In genomic region chr5:141507387-141508091, GRCh38 we compare ENCODE assay signal across 8 cellular contexts. TPM values are rescaled to one million over a fixed set of nuclear protein-coding genes. Genes with fewer than 3 reads are reported as not detected.
DNase-seq lines count a peak whose midpoint lies in the region; ATAC-seq, FAIRE-seq and TF ChIP-seq lines count a peak whose summit lies in the region.

No MANE protein-coding gene starts in this region.

- no peaks in the 10 kb centered on the region for H3K27me3 Mint-ChIP-seq in type B pancreatic cell

- peaks cover 14% of the 10 kb centered on the region for H3K36me3 Mint-ChIP-seq in type B pancreatic cell

- FAIRE-seq in GM12891 (lab: Jason Lieb, UNC): peak; percentile 92

- TF ChIP-seq POLR2A in GM12891 (IDR thresholded peaks at IDR 0.05; ENCODE audit: low read depth, low read length) (no peak), Raji (IDR thresholded peaks at IDR 0.05; ENCODE audit: insufficient read depth, low read depth, low read length) (0 out of 2 replicates have a peak, but pooled peaks have one; percentile 21)

- no peak for TF ChIP-seq CTCF in type B pancreatic cell (conservative IDR thresholded peaks at IDR 0.05)

- no peaks in the 10 kb centered on the region for H3K9me3 ChIP-seq in right cardiac atrium (ENCODE audit: control insufficient read depth, low read length)
- no peaks in the 10 kb centered on the region for H3K9me3 ChIP-seq in effector memory CD4-positive, alpha-beta T cell (ENCODE audit: control insufficient read depth, low read length)

- H3K4me1 ChIP-seq in right cardiac atrium (ENCODE audit: control insufficient read depth, insufficient read depth, low read length): peaks cover 9% of the 10 kb centered on the region
- peaks cover 5% of the 10 kb centered on the region for H3K4me1 ChIP-seq in effector memory CD4-positive, alpha-beta T cell (ENCODE audit: control insufficient read depth, insufficient read depth, low read length, poor library complexity, severe bottlenecking)

- peak overlapping the region; percentile 72 for H3K4me3 Mint-ChIP-seq in type B pancreatic cell

- no peak overlapping the region for H3K4me3 ChIP-seq in right cardiac atrium (ENCODE audit: low read length)
- no peak overlapping the region for H3K4me3 ChIP-seq in effector memory CD4-positive, alpha-beta T cell (ENCODE audit: insufficient read depth, low read depth, low read length, poor library complexity, severe bottlenecking)

- H3K27ac ChIP-seq in right cardiac atrium (ENCODE audit: low read length): peak overlapping the region; percentile 66
- H3K27ac ChIP-seq in effector memory CD4-positive, alpha-beta T cell (ENCODE audit: insufficient read depth, low read length, poor library complexity, severe bottlenecking): no peak overlapping the region

- no peaks in the 10 kb centered on the region for H3K27me3 ChIP-seq in right cardiac atrium (ENCODE audit: control insufficient read depth, insufficient read depth)
- H3K27me3 ChIP-seq in effector memory CD4-positive, alpha-beta T cell (replicated peaks; ENCODE audit: control insufficient read depth, insufficient read depth, low read length, poor library complexity, severe bottlenecking): no peaks in the 10 kb centered on the region

- intact Hi-C loops in right cardiac atrium (cut with DNase I): no loop called here

- no peaks in the 10 kb centered on the region for H3K36me3 ChIP-seq in effector memory CD4-positive, alpha-beta T cell (ENCODE audit: control insufficient read depth, insufficient read depth, low read length)

- H3K9me3 Mint-ChIP-seq in type B pancreatic cell: no peaks in the 10 kb centered on the region

- peak overlapping the region; percentile 57 for H3K27ac Mint-ChIP-seq in type B pancreatic cell

- peak; percentile 37 for ATAC-seq in HG02678 (IDR thresholded peaks at IDR 0.05; ENCODE audit: unreplicated experiment)
- ATAC-seq in right cardiac atrium: peak; percentile 41 to 49

- H3K4me1 Mint-ChIP-seq in type B pancreatic cell (ENCODE audit: unreplicated experiment): peaks cover 42% of the 10 kb centered on the region

- 48% methylated on average over 11 of the region's 11 CpGs for WGBS in right cardiac atrium

- DNase-seq in GM12891 (ENCODE audit: insufficient read length, low spot score) (no peak), right cardiac atrium (peak; percentile 69 to 80 (median 77)), type B pancreatic cell (ENCODE audit: extremely low spot score, unreplicated experiment) (no peak), COLO829 (ENCODE audit: low spot score) (no peak), NCI-H510A treated with DMSO at 0.1 percent for 48 hours (lab: John Stamatoyannopoulos, UW) (no peak)
- DNase-seq in effector memory CD4-positive, alpha-beta T cell: no peak

TF ChIP-seq in GM12891, 5 proteins besides CTCF, POLR2A, EP300 and RAD21:
- TF ChIP-seq POU2F2 (IDR thresholded peaks at IDR 0.05; ENCODE audit: low read depth, low read length) (no peak; the same call in 1 of the 2 replicates), TAF1 (IDR thresholded peaks at IDR 0.05; ENCODE audit: low read depth, low read length) (no peak), PAX5 (IDR thresholded peaks at IDR 0.05; ENCODE audit: insufficient read depth, low read length, severe bottlenecking) (no peak), POLR2AphosphoS5 (IDR thresholded peaks at IDR 0.05; ENCODE audit: low read depth, low read length) (no peak), SPI1 (IDR thresholded peaks at IDR 0.05; ENCODE audit: low read depth, low read length) (peak; percentile 34; the same call in 1 of the 2 replicates)
TF ChIP-seq in GM12891: peak in this region for 1.

RNA-seq across cellular contexts. Expression of gene PCDHGC5, which starts 18.7 kb away (rescaled TPM):
- 0.05 TPM for polyA plus RNA-seq in GM12891 (2012; ENCODE audit: low read depth, missing spikeins)
- 1 to 10 TPM; 1.4 to 2.3 (median 1.9) TPM for total RNA-seq in right cardiac atrium
- 1.4 TPM for polyA plus RNA-seq in right cardiac atrium
- total RNA-seq in type B pancreatic cell (ENCODE audit: low replicate concordance): 0.45 and 1.9 TPM in 2 replicates

RNA-seq across cellular contexts. Expression of gene PCDHGC4, which starts 22.7 kb away (rescaled TPM):
- 0.14 TPM for polyA plus RNA-seq in GM12891 (2012; ENCODE audit: low read depth, missing spikeins)
- total RNA-seq in right cardiac atrium: 1 to 10 TPM; 1.4 to 2.3 (median 1.8) TPM
- 1.3 TPM for polyA plus RNA-seq in right cardiac atrium
- 0.38 and 4.0 TPM in 2 replicates for total RNA-seq in type B pancreatic cell (ENCODE audit: low replicate concordance)

RNA-seq across cellular contexts. Expression of gene PCDHGC3, which starts 31.8 kb away (rescaled TPM):
- polyA plus RNA-seq in GM12891 (2012; ENCODE audit: low read depth, missing spikeins): 8.0 TPM
- total RNA-seq in right cardiac atrium (10 to 100 TPM; 19.6 to 42.5 (median 33.5) TPM), type B pancreatic cell (ENCODE audit: low replicate concordance) (11.0 and 60.3 TPM in 2 replicates)
- 35.5 TPM for polyA plus RNA-seq in right cardiac atrium

Comparison
In these comparisons a context has a peak if more than half of its experiments do, and no peak if none do; other contexts are left out.
1. DNase-seq: peak in right cardiac atrium (3 of 3); none in GM12891 (single experiment), type B pancreatic cell (single experiment), COLO829 (single experiment), effector memory CD4-positive, alpha-beta T cell (0 of 3) and NCI-H510A treated with DMSO at 0.1 percent for 48 hours (single experiment).